In genomic region chr4:139851133-139851532, GRCh38 we compare ENCODE assay signal across 24 cellular contexts.
"Had no signal": no experiment of that assay in that cellular context is flagged by ENCODE, and none has a peak within 500 bp of the region (broad histone marks: within the 10 kb centered on the region; RNA-seq: fewer than 3 reads in every experiment).

No MANE protein-coding gene starts in this region.

- H3K36me3 ChIP-seq: adrenal gland, ascending aorta, colonic mucosa, heart left ventricle, thyroid gland, WERI-Rb-1 had no signal

- H3K9ac ChIP-seq: parathyroid adenoma had no signal

- H3K79me2 ChIP-seq: parathyroid adenoma had no signal

- H3K4me1 ChIP-seq: ascending aorta, colonic mucosa, parathyroid adenoma had no signal

- H3K27me3 Mint-ChIP-seq: activated naive CD8-positive, alpha-beta T cell; T-cell had no signal

- H3K27ac ChIP-seq: adrenal gland, ascending aorta, colonic mucosa, dorsolateral prefrontal cortex, heart left ventricle, parathyroid adenoma, thyroid gland, WERI-Rb-1 had no signal

- H2AFZ ChIP-seq: parathyroid adenoma had no signal

- H3K36me3 Mint-ChIP-seq: natural killer cell, T-cell had no signal

- H3K9me3 ChIP-seq: adrenal gland, ascending aorta, colonic mucosa, heart left ventricle, thyroid gland had no signal

- H3K4me3 Mint-ChIP-seq: activated naive CD8-positive, alpha-beta T cell; activated T-cell treated with anti-CD3 and anti-CD28 coated beads, Interleukin-2, amount 50 U/mL, for 24 hours; natural killer cell; stimulated activated naive CD8-positive, alpha-beta T cell treated with anti-CD3 and anti-CD28 coated beads, Interleukin-15, Interleukin-2, amounts not matched to agents 100 ng/mL and 50 ng/mL, for 24 hours; T-cell; T-helper 2 cell treated with Interferon-gamma antibody and Interleukin-4, amounts not matched to agents 5 μg/mL and 100 μg/mL, for 36 hours had no signal

- H3K4me3 ChIP-seq: adrenal gland, ascending aorta, colonic mucosa, dorsolateral prefrontal cortex, heart left ventricle, lung, thyroid gland had no signal

- H3K9me3 Mint-ChIP-seq: activated T-cell treated with anti-CD3 and anti-CD28 coated beads, Interleukin-2, amount 50 U/mL, for 24 hours; activated T-helper 2 cell treated with anti-CD3 and anti-CD28 coated beads, Interferon-gamma antibody, Interleukin-2, Interleukin-4, amounts not matched to agents 10 μg/mL and 5 μg/mL and 100 μg/mL, durations not matched to agents 14 hours and 24 hours and 36 hours; natural killer cell; stimulated activated naive CD8-positive, alpha-beta T cell treated with anti-CD3 and anti-CD28 coated beads, Interleukin-15, Interleukin-2, amounts not matched to agents 100 ng/mL and 50 ng/mL, for 24 hours; T-cell; T-helper 2 cell treated with Interferon-gamma antibody and Interleukin-4, amounts not matched to agents 5 μg/mL and 100 μg/mL, for 36 hours had no signal

- H3K27me3 ChIP-seq: adrenal gland, ascending aorta, colonic mucosa, dorsolateral prefrontal cortex, heart left ventricle, thyroid gland had no signal

- DNase-seq: activated CD4-positive, alpha-beta T cell treated with anti-CD3 and anti-CD28 coated beads, Interleukin-2, amount 50 U/mL, for 1 hour; activated CD4-positive, CD25-positive, alpha-beta regulatory T cell treated with anti-CD3 and anti-CD28 coated beads, Interleukin-2, amount 50 U/mL, for 72 hours; activated CD8-positive, alpha-beta memory T cell treated with anti-CD3 and anti-CD28 coated beads, Interleukin-2, amount 50 U/mL, for 4 hours; activated naive CD4-positive, alpha-beta T cell; activated T-cell treated with anti-CD3 and anti-CD28 coated beads, Interleukin-2, amount 50 U/mL, for 24 hours; adrenal gland; colonic mucosa; dorsolateral prefrontal cortex; heart left ventricle; islet precursor cell; left cardiac atrium; natural killer cell; right cardiac atrium; substantia nigra; T-cell; thyroid gland; WERI-Rb-1 had no signal

- H3K27ac Mint-ChIP-seq: activated naive CD8-positive, alpha-beta T cell; activated T-cell treated with anti-CD3 and anti-CD28 coated beads, Interleukin-2, amount 50 U/mL, for 24 hours; activated T-helper 2 cell treated with anti-CD3 and anti-CD28 coated beads, Interferon-gamma antibody, Interleukin-2, Interleukin-4, amounts not matched to agents 10 μg/mL and 5 μg/mL and 100 μg/mL, durations not matched to agents 14 hours and 24 hours and 36 hours; stimulated activated naive CD8-positive, alpha-beta T cell treated with anti-CD3 and anti-CD28 coated beads, Interleukin-15, Interleukin-2, amounts not matched to agents 100 ng/mL and 50 ng/mL, for 24 hours; T-cell; T-helper 2 cell treated with Interferon-gamma antibody and Interleukin-4, amounts not matched to agents 5 μg/mL and 100 μg/mL, for 36 hours had no signal
